8 cellular contexts compared by ENCODE assay signal in the genomic region with DNA sequence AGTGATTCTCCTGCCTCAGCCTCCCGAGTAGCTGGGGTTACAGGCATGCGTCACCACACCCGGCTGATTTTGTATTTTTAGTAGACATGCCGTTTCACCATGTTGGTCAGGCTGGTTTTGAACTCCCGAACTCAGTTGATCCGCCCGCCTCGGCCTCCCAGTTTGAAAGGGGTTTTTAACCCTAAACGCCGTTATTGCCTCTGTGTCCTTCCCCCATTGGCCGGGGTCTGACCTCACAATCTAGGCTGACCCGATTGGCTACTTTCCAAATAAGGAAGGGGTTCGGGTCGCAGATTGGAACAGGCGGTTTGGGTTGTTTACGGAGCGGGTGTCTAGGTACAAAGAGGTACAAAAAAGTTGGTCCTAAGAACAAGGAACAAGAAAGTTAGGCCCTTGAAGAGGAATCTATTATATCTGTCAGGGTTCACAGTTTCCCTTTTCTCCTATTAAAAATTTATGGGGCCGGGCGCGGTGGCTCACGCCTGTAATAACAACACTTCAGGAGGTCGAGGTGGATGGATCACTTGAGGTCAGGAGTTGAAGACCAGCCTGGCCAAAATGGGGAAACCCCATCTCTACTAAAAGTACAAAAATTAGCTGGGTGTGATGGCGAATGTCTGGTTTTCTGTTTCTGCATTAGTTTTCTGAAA. TPM values are rescaled to one million over a fixed set of nuclear protein-coding genes. Genes with fewer than 3 reads are reported as not detected.
DNase-seq lines count a peak whose midpoint lies in the region; ATAC-seq, FAIRE-seq and TF ChIP-seq lines count a peak whose summit lies in the region.

No MANE protein-coding gene starts in this region.

- FAIRE-seq in D721Med (lab: Jason Lieb, UNC): no peak

- peak; percentile 5 for DNase-seq in Ammon's horn (ENCODE audit: low spot score)
- DNase-seq in HL-60 (ENCODE audit: low read depth in 1 of 2, low spot score in 1 of 2): peak; percentile 50 to 80
- DNase-seq in activated B cell treated with CpG ODN at 0.5 μM for 24 hours: peak; percentile 49
- no peak for DNase-seq in chondrocyte (ENCODE audit: low spot score)
- DNase-seq in lower leg skin (ENCODE audit: low spot score in 2 of 2): peak; percentile 14 to 86
- peak; percentile 1 for DNase-seq in stimulated activated CD8-positive, alpha-beta memory T cell treated with anti-CD3 and anti-CD28 coated beads, Interleukin-15, amount 100 ng/mL, for 1 hour (ENCODE audit: low read depth)
- no peak for DNase-seq in D721Med (ENCODE audit: insufficient read length, low spot score)

- H3K27ac Mint-ChIP-seq in activated B cell treated with CpG ODN at 0.5 μM for 24 hours (peak overlapping the region; percentile 99), chondrocyte (ENCODE audit: unreplicated experiment) (peak overlapping the region; percentile 100)

- H3K27me3 ChIP-seq in HL-60 (ENCODE audit: insufficient read depth, poor library complexity, severe bottlenecking): no peaks in the 10 kb centered on the region

- peak overlapping the region; percentile 100 for H3K4me3 Mint-ChIP-seq in activated B cell treated with CpG ODN at 0.5 μM for 24 hours
- H3K4me3 Mint-ChIP-seq in chondrocyte (ENCODE audit: unreplicated experiment): peak overlapping the region; percentile 100

- H3K27ac ChIP-seq in HL-60 (replicated peaks): peak overlapping the region; percentile 95

- intact Hi-C loops in activated B cell treated with CpG ODN at 0.5 μM for 24 hours (cut with micrococcal nuclease): loop anchor here (1.0 to 10.0 kb wide), 7 partner anchors 34 to 223 kb away; a partner anchor contains a TSS
- intact Hi-C loops in lower leg skin (cut with DNase I; ENCODE audit: low total_unique reads): no loop called here

- POLR2A ChIA-PET in activated B cell treated with CpG ODN at 0.5 μM for 24 hours (lab: Charles Lee): interaction anchor here (0.5 to 4.9 kb wide), 28 partner anchors 10 to 1900 kb away, joined by 3 to 107 read pairs (median 6); a partner anchor contains a TSS

- H3K4me1 Mint-ChIP-seq in activated B cell treated with CpG ODN at 0.5 μM for 24 hours: peaks cover 38% of the 10 kb centered on the region
- H3K4me1 Mint-ChIP-seq in chondrocyte (ENCODE audit: low read depth): peaks cover 20% of the 10 kb centered on the region

- 3 to 7% methylated on average over 23 of the region's 23 CpGs for WGBS in lower leg skin, 2 donors

- ATAC-seq in activated B cell treated with CpG ODN at 0.5 μM for 24 hours (ENCODE audit: low read depth): peak; percentile 27
- ATAC-seq in GM18511 (IDR thresholded peaks at IDR 0.05; ENCODE audit: unreplicated experiment): no peak

- no peak for TF ChIP-seq CTCF in HL-60 (IDR thresholded peaks at IDR 0.05; ENCODE audit: insufficient read depth, low read length)
- TF ChIP-seq CTCF in activated B cell treated with CpG ODN at 0.5 μM for 24 hours (IDR thresholded peaks at IDR 0.05): no peak
- no peak for TF ChIP-seq CTCF in chondrocyte (IDR thresholded peaks at IDR 0.05)
- TF ChIP-seq CTCF in lower leg skin (IDR thresholded peaks at IDR 0.05): no peak
- TF ChIP-seq CTCF in D721Med (IDR thresholded peaks at IDR 0.05; ENCODE audit: insufficient read depth, missing control alignments): no peak

- peak overlapping the region; percentile 69 for H3K4me3 ChIP-seq in HL-60 (replicated peaks; ENCODE audit: insufficient read depth, low read length)
- H3K4me3 ChIP-seq in lower leg skin (ENCODE audit: low read depth, poor library complexity, severe bottlenecking): peak overlapping the region; percentile 57

- H3K36me3 Mint-ChIP-seq in activated B cell treated with CpG ODN at 0.5 μM for 24 hours (ENCODE audit: low read depth) (peaks cover 28% of the 10 kb centered on the region), chondrocyte (ENCODE audit: low read depth) (peaks cover 10% of the 10 kb centered on the region)

- H3K9me3 Mint-ChIP-seq in activated B cell treated with CpG ODN at 0.5 μM for 24 hours (no peaks in the 10 kb centered on the region), chondrocyte (ENCODE audit: low read depth) (peaks cover 14% of the 10 kb centered on the region)

- no peak for TF ChIP-seq POLR2A in lower leg skin (IDR thresholded peaks at IDR 0.05)

- H3K27me3 Mint-ChIP-seq in activated B cell treated with CpG ODN at 0.5 μM for 24 hours: no peaks in the 10 kb centered on the region
- H3K27me3 Mint-ChIP-seq in chondrocyte (ENCODE audit: low read depth): no peaks in the 10 kb centered on the region

- CTCF ChIA-PET in activated B cell treated with CpG ODN at 0.5 μM for 24 hours (lab: Charles Lee): interaction anchor here (1.5 to 2.4 kb wide), 2 partner anchors 12 to 45 kb away, joined by 3 to 11 read pairs; a partner anchor contains a TSS

RNA-seq across cellular contexts. Expression of a gene that starts 1.0 kb away (rescaled TPM):
- total RNA-seq in activated B cell treated with CpG ODN at 0.5 μM for 24 hours (24.7 and 26.3 TPM in 2 replicates), chondrocyte (6.1 to 9.3 TPM (median 7.6 TPM) in 3 replicates), lower leg skin (1 to 10 TPM; 4.7 to 7.5 (median 7.0) TPM)

RNA-seq across cellular contexts. Expression of a gene that starts 34.0 kb away (rescaled TPM):
- total RNA-seq in activated B cell treated with CpG ODN at 0.5 μM for 24 hours (13.5 and 14.9 TPM in 2 replicates), chondrocyte (6.1 to 10.0 TPM (median 7.2 TPM) in 3 replicates), lower leg skin (1 to 10 TPM; 3.4 to 4.7 (median 4.0) TPM)

RNA-seq across cellular contexts. Expression of a gene that starts 45.2 kb away (rescaled TPM):
- 67.1 and 78.6 TPM in 2 replicates for total RNA-seq in activated B cell treated with CpG ODN at 0.5 μM for 24 hours
- total RNA-seq in chondrocyte: 6.8 to 10.8 TPM (median 8.1 TPM) in 3 replicates
- 10 to 100 TPM; 19.9 to 44.5 (median 28.0) TPM for total RNA-seq in lower leg skin

Comparison
In these comparisons a context has a peak if more than half of its experiments do, and no peak if none do; other contexts are left out.
1. DNase-seq: peak in Ammon's horn (single experiment), HL-60 (2 of 2), activated B cell treated with CpG ODN at 0.5 μM for 24 hours (single experiment), lower leg skin (2 of 2) and stimulated activated CD8-positive, alpha-beta memory T cell treated with anti-CD3 and anti-CD28 coated beads, Interleukin-15, amount 100 ng/mL, for 1 hour (single experiment); none in chondrocyte (single experiment) and D721Med (single experiment).